In the genomic region with DNA sequence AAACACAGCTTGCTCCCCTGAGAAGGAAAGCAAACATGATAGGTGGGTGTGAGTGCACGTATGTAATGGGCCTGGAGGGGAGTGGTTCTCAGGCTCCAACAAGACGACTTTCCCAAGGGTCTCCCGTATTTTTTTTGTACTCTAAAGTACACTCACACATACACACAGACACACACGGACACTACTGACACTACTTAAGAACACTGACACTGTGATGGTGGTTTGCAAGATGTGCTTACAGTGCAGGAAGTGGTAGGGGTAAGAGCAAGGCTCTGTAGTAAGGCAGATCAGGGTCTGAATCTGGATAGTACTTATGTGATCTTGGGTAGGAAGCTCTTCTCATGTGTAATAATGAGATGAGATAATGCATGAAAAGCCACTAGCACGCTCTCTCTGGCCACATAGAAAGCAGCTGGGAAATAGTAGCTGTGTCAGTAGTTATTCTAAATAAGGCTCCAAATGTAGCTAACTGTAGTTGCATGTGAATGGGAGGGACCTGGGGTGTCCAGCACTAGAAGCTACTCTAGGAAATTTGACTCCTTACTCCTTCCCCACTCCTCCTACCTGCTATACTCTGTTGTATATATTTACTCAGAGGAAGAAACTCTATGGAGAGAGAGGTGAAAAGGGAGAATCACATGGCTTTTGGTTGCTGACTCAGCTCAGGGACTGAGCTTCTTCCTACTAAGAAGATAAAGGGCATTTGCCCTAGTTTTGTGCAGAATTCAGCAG, we compare ENCODE assay signal across 8 cellular contexts. TPM values are rescaled to one million over a fixed set of nuclear protein-coding genes. Genes with fewer than 3 reads are reported as not detected.
DNase-seq lines count a peak whose midpoint lies in the region; FAIRE-seq and TF ChIP-seq lines count a peak whose summit lies in the region.

No MANE protein-coding gene starts in this region.

- peaks cover 2% of the 10 kb centered on the region for H3K27me3 Mint-ChIP-seq in astrocyte (ENCODE audit: low read depth, unreplicated experiment)

- H2BK120ac ChIP-seq in neuronal stem cell (ENCODE audit: low read depth, low read length), result no peak overlapping the region

- no peak overlapping the region for H2BK5ac ChIP-seq in neuronal stem cell (ENCODE audit: low read length)

- H3K79me2 ChIP-seq in astrocyte (ENCODE audit: insufficient read depth, low read length), result no peaks in the 10 kb centered on the region

- no peak overlapping the region for H3K23ac ChIP-seq in neuronal stem cell (ENCODE audit: low read depth, low read length, poor library complexity)

- no peaks in the 10 kb centered on the region for H3K36me3 Mint-ChIP-seq in astrocyte (ENCODE audit: low read depth, unreplicated experiment)

- H3K36me3 ChIP-seq in astrocyte (ENCODE audit: insufficient read depth, low read length) (no peaks in the 10 kb centered on the region), neuronal stem cell (replicated peaks in 1 of 2; ENCODE audit: control insufficient read depth in 2 of 2, insufficient read depth in 2 of 2, low read length in 2 of 2) (no peaks in the 10 kb centered on the region)

- no peak for TF ChIP-seq CTCF in astrocyte (IDR thresholded peaks at IDR 0.05; ENCODE audit: insufficient read depth, low read depth, low read length)

- H2BK15ac ChIP-seq in neuronal stem cell (ENCODE audit: low read length), result no peak overlapping the region

- H2BK12ac ChIP-seq in neuronal stem cell (ENCODE audit: low read length), result no peak overlapping the region

- DNase-seq in NCI-H2171 treated with DMSO at 0.1 percent for 48 hours (lab: John Stamatoyannopoulos, UW), result peak; percentile 12
- DNase-seq in NCI-H2171 (lab: John Stamatoyannopoulos, UW), result no peak
- DNase-seq in LHCN-M2 (ENCODE audit: low read depth), result peak; percentile 47
- peak; percentile 16 for DNase-seq in astrocyte (ENCODE audit: low read depth)
- DNase-seq in neuronal stem cell (ENCODE audit: low spot score), result no peak
- no peak for DNase-seq in NCI-H748 (lab: John Stamatoyannopoulos, UW; ENCODE audit: unreplicated experiment)
- no peak for DNase-seq in NCI-H1105 treated with DMSO at 0.1 percent for 48 hours (lab: John Stamatoyannopoulos, UW)
- no peak for DNase-seq in stimulated activated CD4-positive, alpha-beta T cell treated with anti-CD3 and anti-CD28 coated beads, Interleukin-12 subunit alpha, Interleukin-12 subunit beta, amount 100 ng/mL, for 4 hours

- no peak overlapping the region for H3K4me3 Mint-ChIP-seq in astrocyte (ENCODE audit: unreplicated experiment)

- H3K27ac ChIP-seq in astrocyte (ENCODE audit: low read depth, low read length) (no peak overlapping the region), neuronal stem cell (replicated peaks; ENCODE audit: low read length) (no peak overlapping the region)

- H3K27me3 ChIP-seq in astrocyte (ENCODE audit: insufficient read depth, low read length), result peaks cover 3% of the 10 kb centered on the region
- peaks cover 0 to 29% (median 0%) of the 10 kb centered on the region in 3 experiments for H3K27me3 ChIP-seq in neuronal stem cell (ENCODE audit: control insufficient read depth in 3 of 3, insufficient read depth in 3 of 3, low read depth in 1 of 3, low read length in 3 of 3)

- peaks cover 14% of the 10 kb centered on the region for H3K4me1 Mint-ChIP-seq in astrocyte (ENCODE audit: low read depth, unreplicated experiment)

- no peak overlapping the region for H4K91ac ChIP-seq in neuronal stem cell (ENCODE audit: low read depth, low read length, poor library complexity)

- H3K27ac Mint-ChIP-seq in astrocyte (ENCODE audit: unreplicated experiment), result peak overlapping the region; percentile 8

- no peak overlapping the region for H3K4ac ChIP-seq in neuronal stem cell (ENCODE audit: low read length)

- H3K4me3 ChIP-seq in astrocyte (ENCODE audit: insufficient read depth, low read depth, low read length), result no peak overlapping the region
- no peak overlapping the region for H3K4me3 ChIP-seq in neuronal stem cell (ENCODE audit: low read length in 2 of 2)

- H2AFZ ChIP-seq in astrocyte (ENCODE audit: low read depth, low read length) (no peak overlapping the region), neuronal stem cell (ENCODE audit: low read length) (peak overlapping the region; percentile 29)

- no peak overlapping the region for H4K8ac ChIP-seq in neuronal stem cell (ENCODE audit: low read depth, low read length)

- no peak overlapping the region for H3K18ac ChIP-seq in neuronal stem cell (ENCODE audit: low read length)

- H2AK5ac ChIP-seq in neuronal stem cell (ENCODE audit: low read depth, low read length), result no peak overlapping the region

- H3K79me1 ChIP-seq in neuronal stem cell (ENCODE audit: low read depth, low read length), result no peaks in the 10 kb centered on the region

- FAIRE-seq in astrocyte (lab: Jason Lieb, UNC), result no peak

- H3K9me3 ChIP-seq in astrocyte (ENCODE audit: insufficient read depth, low read depth, low read length) (no peaks in the 10 kb centered on the region), neuronal stem cell (replicated peaks in 1 of 2; ENCODE audit: control insufficient read depth in 2 of 2, insufficient read depth in 1 of 2, low read depth in 1 of 2, low read length in 2 of 2) (no peaks in the 10 kb centered on the region)

- H3K14ac ChIP-seq in neuronal stem cell (ENCODE audit: low read length), result no peak overlapping the region

- no peak overlapping the region for H3K4me2 ChIP-seq in astrocyte (ENCODE audit: low read length)
- no peak overlapping the region for H3K4me2 ChIP-seq in neuronal stem cell (ENCODE audit: insufficient read depth, low read length, poor library complexity, severe bottlenecking)

- no peak overlapping the region for H3K9ac ChIP-seq in astrocyte (ENCODE audit: low read length)
- no peak overlapping the region for H3K9ac ChIP-seq in neuronal stem cell (ENCODE audit: low read depth, low read length, poor library complexity)

- H3K9me3 Mint-ChIP-seq in astrocyte (ENCODE audit: unreplicated experiment), result no peaks in the 10 kb centered on the region

- no peaks in the 10 kb centered on the region for H4K20me1 ChIP-seq in astrocyte (ENCODE audit: insufficient read depth, low read length)

- H3K4me1 ChIP-seq in astrocyte (ENCODE audit: insufficient read depth, low read length), result no peaks in the 10 kb centered on the region
- peaks cover 7 to 14% of the 10 kb centered on the region in 2 donors for H3K4me1 ChIP-seq in neuronal stem cell (ENCODE audit: control insufficient read depth in 2 of 2, insufficient read depth in 1 of 2, low read depth in 1 of 2, low read length in 2 of 2)

- no CpG with 5 or more reads among the region's 5 CpGs for WGBS in neuronal stem cell (ENCODE audit: extremely low coverage in 2 of 2, insufficient read length in 2 of 2, insufficient replicate concordance in 1 of 2), 2 donors

RNA-seq across cellular contexts. Expression of a gene that starts 8.4 kb away (rescaled TPM):
- 8.8 and 11.0 TPM in 2 replicates for total RNA-seq in LHCN-M2 (2014; rRNA removed)
- 2.3 TPM for polyA plus RNA-seq in LHCN-M2 (2012)
- total RNA-seq in astrocyte, result 8.4 and 9.3 TPM in 2 replicates
- polyA plus RNA-seq in neuronal stem cell (2013, experiment 1 of 2), result 5.3 TPM
- polyA plus RNA-seq in neuronal stem cell (2013, experiment 2 of 2), result 5.3 TPM

RNA-seq across cellular contexts. Expression of a gene that starts 35.8 kb away (rescaled TPM):
- total RNA-seq in LHCN-M2 (2014; rRNA removed), result 147 and 151 TPM in 2 replicates
- polyA plus RNA-seq in LHCN-M2 (2012), result 76.0 TPM
- 48.0 and 57.2 TPM in 2 replicates for total RNA-seq in astrocyte
- polyA plus RNA-seq in neuronal stem cell (2013, experiment 1 of 2), result 43.9 TPM
- 41.6 TPM for polyA plus RNA-seq in neuronal stem cell (2013, experiment 2 of 2)

RNA-seq across cellular contexts. Expression of a gene that starts 50.8 kb away (rescaled TPM):
- total RNA-seq in LHCN-M2 (2014; rRNA removed) (6.5 and 9.2 TPM in 2 replicates), astrocyte (4.9 and 6.2 TPM in 2 replicates)
- 5.1 TPM for polyA plus RNA-seq in LHCN-M2 (2012)
- polyA plus RNA-seq in neuronal stem cell (2013, experiment 1 of 2), result 6.4 TPM
- 5.9 TPM for polyA plus RNA-seq in neuronal stem cell (2013, experiment 2 of 2)

RNA-seq across cellular contexts. Expression of a gene that starts 50.9 kb away (rescaled TPM):
- 0.32 and 1.6 TPM in 2 replicates for total RNA-seq in LHCN-M2 (2014; rRNA removed)
- 0.15 TPM for polyA plus RNA-seq in LHCN-M2 (2012)
- total RNA-seq in astrocyte, result 1.6 and 1.7 TPM in 2 replicates
- 6.1 TPM for polyA plus RNA-seq in neuronal stem cell (2013, experiment 1 of 2)
- polyA plus RNA-seq in neuronal stem cell (2013, experiment 2 of 2), result 6.1 TPM

Comparison
In these comparisons a context has a peak if more than half of its experiments do, and no peak if none do; other contexts are left out.
1. DNase-seq: peak in NCI-H2171 treated with DMSO at 0.1 percent for 48 hours (single experiment), LHCN-M2 (single experiment) and astrocyte (single experiment); none in NCI-H2171 (single experiment), neuronal stem cell (single experiment), NCI-H748 (single experiment), NCI-H1105 treated with DMSO at 0.1 percent for 48 hours (single experiment) and stimulated activated CD4-positive, alpha-beta T cell treated with anti-CD3 and anti-CD28 coated beads, Interleukin-12 subunit alpha, Interleukin-12 subunit beta, amount 100 ng/mL, for 4 hours (single experiment).